ENCODE assay signal across 16 cellular contexts in genomic region chr15:99999282-100000070, GRCh38.
"Had no signal": no experiment of that assay in that cellular context is flagged by ENCODE, and none has a peak within 500 bp of the region (broad histone marks: within the 10 kb centered on the region; RNA-seq: fewer than 3 reads in every experiment).

No MANE protein-coding gene starts in this region.

- H3K4me1 ChIP-seq: right lobe of liver, stomach had no signal

- H3K4me1 Mint-ChIP-seq: stimulated activated effector memory CD8-positive, alpha-beta T cell treated with anti-CD3 and anti-CD28 coated beads, Interleukin-12 subunit alpha, Interleukin-12 subunit beta, amount 100 ng/mL, for 72 hours had no signal

- H3K27me3 ChIP-seq: brain microvascular endothelial cell, right lobe of liver, stomach had no signal

- DNase-seq: activated CD4-positive, alpha-beta T cell treated with anti-CD3 and anti-CD28 coated beads, Interleukin-2, amount 50 U/mL, for 48 hours; activated naive CD4-positive, alpha-beta T cell treated with Interleukin-2 at 50 U/mL for 16 hours; activated naive CD8-positive, alpha-beta T cell treated with anti-CD3 and anti-CD28 coated beads, Interleukin-2, amount 50 U/mL, for 24 hours; brain microvascular endothelial cell; cortex of kidney; midbrain; right lobe of liver; stimulated activated CD4-positive, alpha-beta T cell treated with anti-CD3 and anti-CD28 coated beads, Interleukin-4, amount 100 ng/mL, for 24 hours; WERI-Rb-1 had no signal

- ATAC-seq: activated naive CD8-positive, alpha-beta T cell treated with anti-CD3 and anti-CD28 coated beads, Interleukin-2, amount 50 U/mL, for 24 hours; left lobe of liver; right lobe of liver; stimulated activated effector memory CD8-positive, alpha-beta T cell treated with anti-CD3 and anti-CD28 coated beads, Interleukin-12 subunit alpha, Interleukin-12 subunit beta, amount 100 ng/mL, for 72 hours had no signal

- H3K9me3 ChIP-seq: right lobe of liver, stomach had no signal

- H3K27ac ChIP-seq: brain microvascular endothelial cell, right lobe of liver, SK-N-MC, stomach, WERI-Rb-1 had no signal

- H3K36me3 Mint-ChIP-seq: stimulated activated effector memory CD8-positive, alpha-beta T cell treated with anti-CD3 and anti-CD28 coated beads, Interleukin-12 subunit alpha, Interleukin-12 subunit beta, amount 100 ng/mL, for 72 hours had no signal

- H3K4me3 ChIP-seq: lung, right lobe of liver, SK-N-MC, smooth muscle cell, stomach had no signal

- H3K27me3 Mint-ChIP-seq: activated naive CD8-positive, alpha-beta T cell treated with anti-CD3 and anti-CD28 coated beads, Interleukin-2, amount 50 U/mL, for 24 hours had no signal

- H3K27ac Mint-ChIP-seq: activated naive CD8-positive, alpha-beta T cell treated with anti-CD3 and anti-CD28 coated beads, Interleukin-2, amount 50 U/mL, for 24 hours; nephron; stimulated activated effector memory CD8-positive, alpha-beta T cell treated with anti-CD3 and anti-CD28 coated beads, Interleukin-12 subunit alpha, Interleukin-12 subunit beta, amount 100 ng/mL, for 72 hours had no signal

- H3K4me3 Mint-ChIP-seq: activated naive CD8-positive, alpha-beta T cell treated with anti-CD3 and anti-CD28 coated beads, Interleukin-2, amount 50 U/mL, for 24 hours; nephron; stimulated activated effector memory CD8-positive, alpha-beta T cell treated with anti-CD3 and anti-CD28 coated beads, Interleukin-12 subunit alpha, Interleukin-12 subunit beta, amount 100 ng/mL, for 72 hours had no signal

- H3K9me3 Mint-ChIP-seq: activated naive CD8-positive, alpha-beta T cell treated with anti-CD3 and anti-CD28 coated beads, Interleukin-2, amount 50 U/mL, for 24 hours; nephron had no signal

- H3K36me3 ChIP-seq: brain microvascular endothelial cell, right lobe of liver, WERI-Rb-1 had no signal
